Comparison of ENCODE assay signal across 7 cellular contexts in genomic region chr1:219888667-219889066, GRCh38. TPM values are rescaled to one million over a fixed set of nuclear protein-coding genes. Genes with fewer than 3 reads are reported as not detected.
"Had no signal": no experiment of that assay in that cellular context is flagged by ENCODE, and none has a peak within 500 bp of the region (broad histone marks: within the 10 kb centered on the region; RNA-seq: fewer than 3 reads in every experiment).

No MANE protein-coding gene starts in this region.

RNA-seq across cellular contexts. Expression of gene SLC30A10, which starts 39.7 kb away (rescaled TPM):
- total RNA-seq: subcutaneous adipose tissue, thoracic aorta, upper lobe of left lung, upper lobe of right lung, ureter had no signal
- polyA plus RNA-seq: stomach, urinary bladder had no signal
